1 cellular context compared by ENCODE assay signal in genomic region chr4:992297-993110, GRCh38.
TF ChIP-seq lines count a peak whose summit lies in the region.

No MANE protein-coding gene starts in this region.

TF ChIP-seq in HepG2, 621 proteins besides CTCF, POLR2A, EP300 and RAD21 (continued from another document and continues in another):
- TF ChIP-seq, protein P1, sequence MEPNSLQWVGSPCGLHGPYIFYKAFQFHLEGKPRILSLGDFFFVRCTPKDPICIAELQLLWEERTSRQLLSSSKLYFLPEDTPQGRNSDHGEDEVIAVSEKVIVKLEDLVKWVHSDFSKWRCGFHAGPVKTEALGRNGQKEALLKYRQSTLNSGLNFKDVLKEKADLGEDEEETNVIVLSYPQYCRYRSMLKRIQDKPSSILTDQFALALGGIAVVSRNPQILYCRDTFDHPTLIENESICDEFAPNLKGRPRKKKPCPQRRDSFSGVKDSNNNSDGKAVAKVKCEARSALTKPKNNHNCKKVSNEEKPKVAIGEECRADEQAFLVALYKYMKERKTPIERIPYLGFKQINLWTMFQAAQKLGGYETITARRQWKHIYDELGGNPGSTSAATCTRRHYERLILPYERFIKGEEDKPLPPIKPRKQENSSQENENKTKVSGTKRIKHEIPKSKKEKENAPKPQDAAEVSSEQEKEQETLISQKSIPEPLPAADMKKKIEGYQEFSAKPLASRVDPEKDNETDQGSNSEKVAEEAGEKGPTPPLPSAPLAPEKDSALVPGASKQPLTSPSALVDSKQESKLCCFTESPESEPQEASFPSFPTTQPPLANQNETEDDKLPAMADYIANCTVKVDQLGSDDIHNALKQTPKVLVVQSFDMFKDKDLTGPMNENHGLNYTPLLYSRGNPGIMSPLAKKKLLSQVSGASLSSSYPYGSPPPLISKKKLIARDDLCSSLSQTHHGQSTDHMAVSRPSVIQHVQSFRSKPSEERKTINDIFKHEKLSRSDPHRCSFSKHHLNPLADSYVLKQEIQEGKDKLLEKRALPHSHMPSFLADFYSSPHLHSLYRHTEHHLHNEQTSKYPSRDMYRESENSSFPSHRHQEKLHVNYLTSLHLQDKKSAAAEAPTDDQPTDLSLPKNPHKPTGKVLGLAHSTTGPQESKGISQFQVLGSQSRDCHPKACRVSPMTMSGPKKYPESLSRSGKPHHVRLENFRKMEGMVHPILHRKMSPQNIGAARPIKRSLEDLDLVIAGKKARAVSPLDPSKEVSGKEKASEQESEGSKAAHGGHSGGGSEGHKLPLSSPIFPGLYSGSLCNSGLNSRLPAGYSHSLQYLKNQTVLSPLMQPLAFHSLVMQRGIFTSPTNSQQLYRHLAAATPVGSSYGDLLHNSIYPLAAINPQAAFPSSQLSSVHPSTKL (CRISPR knock-in tag; IDR thresholded peaks at IDR 0.05): peak; percentile 92
- TF ChIP-seq NR2C2 (CRISPR knock-in tag; IDR thresholded peaks at IDR 0.05; ENCODE audit: borderline replicate concordance) (peak; percentile 85), ZNF83 (CRISPR knock-in tag; IDR thresholded peaks at IDR 0.05; ENCODE audit: borderline replicate concordance) (0 out of 2 replicates have a peak, but pooled peaks have one; percentile 47), POLR2G (IDR thresholded peaks at IDR 0.05; ENCODE audit: low read depth, low read length) (peak; percentile 86), POGZ (CRISPR knock-in tag; IDR thresholded peaks at IDR 0.05) (peak; percentile 57), ZNF607 (CRISPR knock-in tag; IDR thresholded peaks at IDR 0.05; ENCODE audit: borderline replicate concordance) (peak; percentile 86), THAP11 (CRISPR knock-in tag; IDR thresholded peaks at IDR 0.05) (peak; percentile 81), ZNF292 (CRISPR knock-in tag; IDR thresholded peaks at IDR 0.05; ENCODE audit: borderline replicate concordance, low read depth) (peak; percentile 60; the same call in 1 of the 2 replicates), SRSF1 (optimal IDR thresholded peaks at IDR 0.05; ENCODE audit: low read depth, low read length) (peak; percentile 55), FOSL2 (CRISPR knock-in tag; IDR thresholded peaks at IDR 0.05) (peak; percentile 83), SIN3B (IDR thresholded peaks at IDR 0.05; ENCODE audit: low read length) (0 out of 2 replicates have a peak, but pooled peaks have one; percentile 33), ZNF350 (CRISPR knock-in tag; IDR thresholded peaks at IDR 0.05; ENCODE audit: borderline replicate concordance, low read depth) (peak; percentile 85), TFAP4 (IDR thresholded peaks at IDR 0.05; ENCODE audit: borderline replicate concordance, low read depth) (peak; percentile 76; the same call in 1 of the 2 replicates), SMAD9 (CRISPR knock-in tag; IDR thresholded peaks at IDR 0.05) (peak; percentile 61; the same call in 1 of the 2 replicates), DNMT1 (CRISPR knock-in tag; IDR thresholded peaks at IDR 0.05) (0 out of 2 replicates have a peak, but pooled peaks have one; percentile 33), ZNF670 (CRISPR knock-in tag; IDR thresholded peaks at IDR 0.05; ENCODE audit: borderline replicate concordance) (peak; percentile 83; the same call in 1 of the 2 replicates), ZMYM2 (CRISPR knock-in tag; IDR thresholded peaks at IDR 0.05) (peak; percentile 56; the same call in 1 of the 2 replicates), ZNF564 (CRISPR knock-in tag; IDR thresholded peaks at IDR 0.05) (0 out of 2 replicates have a peak, but pooled peaks have one; percentile 46), ZNF121 (CRISPR knock-in tag; IDR thresholded peaks at IDR 0.05) (peak; percentile 89), TGIF2 (CRISPR knock-in tag; IDR thresholded peaks at IDR 0.05) (peak; percentile 71; the same call in 1 of the 2 replicates), TAF15 (IDR thresholded peaks at IDR 0.05; ENCODE audit: low read depth, low read length, poor library complexity, severe bottlenecking) (peak; percentile 1), ZNF713 (CRISPR knock-in tag; IDR thresholded peaks at IDR 0.05) (0 out of 2 replicates have a peak, but pooled peaks have one; percentile 44), YEATS2 (CRISPR knock-in tag; IDR thresholded peaks at IDR 0.05; ENCODE audit: borderline replicate concordance) (peak; percentile 82), FLYWCH1 (CRISPR knock-in tag; IDR thresholded peaks at IDR 0.05) (no peak), SKI (IDR thresholded peaks at IDR 0.05; ENCODE audit: partially characterized antibody) (peak; percentile 72), MNT (IDR thresholded peaks at IDR 0.05) (peak; percentile 85), ARNT2 (CRISPR knock-in tag; IDR thresholded peaks at IDR 0.05; ENCODE audit: low read depth) (peak; percentile 22; the same call in 1 of the 2 replicates), ZBTB21 (CRISPR knock-in tag; IDR thresholded peaks at IDR 0.05) (0 out of 2 replicates have a peak, but pooled peaks have one; percentile 9), GZF1 (CRISPR knock-in tag; IDR thresholded peaks at IDR 0.05) (peak; percentile 48; the same call in 1 of the 2 replicates), RXRB (CRISPR knock-in tag; IDR thresholded peaks at IDR 0.05; ENCODE audit: borderline replicate concordance) (peak; percentile 93), MLLT10 (CRISPR knock-in tag; IDR thresholded peaks at IDR 0.05) (no peak), GTF2F1 (IDR thresholded peaks at IDR 0.05; ENCODE audit: low read length) (0 out of 2 replicates have a peak, but pooled peaks have one; percentile 75), ARNTL (CRISPR knock-in tag; IDR thresholded peaks at IDR 0.05) (peak; percentile 92), KDM3A (CRISPR knock-in tag; IDR thresholded peaks at IDR 0.05; ENCODE audit: low read depth) (0 out of 2 replicates have a peak, but pooled peaks have one; percentile 42), ZNF205 (CRISPR knock-in tag; IDR thresholded peaks at IDR 0.05) (peak; percentile 76; the same call in 1 of the 2 replicates), DZIP1 (CRISPR knock-in tag; IDR thresholded peaks at IDR 0.05) (no peak), ARID2 (CRISPR knock-in tag; IDR thresholded peaks at IDR 0.05; ENCODE audit: borderline replicate concordance) (no peak), RAD51 (IDR thresholded peaks at IDR 0.05; ENCODE audit: borderline replicate concordance) (peak; percentile 84), PITX1 (CRISPR knock-in tag; IDR thresholded peaks at IDR 0.05) (peak; percentile 92), CC2D1A (CRISPR knock-in tag; IDR thresholded peaks at IDR 0.05) (no peak), PHF20 (CRISPR knock-in tag; IDR thresholded peaks at IDR 0.05) (peak; percentile 71; the same call in 1 of the 2 replicates), MEIS2 (CRISPR knock-in tag; IDR thresholded peaks at IDR 0.05) (peak; percentile 83), ELF4 (CRISPR knock-in tag; IDR thresholded peaks at IDR 0.05; ENCODE audit: borderline replicate concordance) (0 out of 2 replicates have a peak, but pooled peaks have one; percentile 28), SALL2 (CRISPR knock-in tag; IDR thresholded peaks at IDR 0.05) (peak; percentile 27), MAFK (conservative IDR thresholded peaks at IDR 0.05 in 1 of 2, IDR thresholded peaks at IDR 0.05 in 1 of 2; ENCODE audit: low read length in 2 of 2) (no peak), MAX (IDR thresholded peaks at IDR 0.05) (no peak), FOXA3 (CRISPR knock-in tag; IDR thresholded peaks at IDR 0.05) (peak; percentile 88), IKZF5 (CRISPR knock-in tag; IDR thresholded peaks at IDR 0.05) (peak; percentile 87), FOXA1 (IDR thresholded peaks at IDR 0.05) (no peak), FOXA1 (CRISPR knock-in tag; IDR thresholded peaks at IDR 0.05) (peak; percentile 61; the same call in 1 of the 2 replicates), SRY (CRISPR knock-in tag; IDR thresholded peaks at IDR 0.05) (peak; percentile 61; the same call in 1 of the 2 replicates), ZBTB1 (CRISPR knock-in tag; IDR thresholded peaks at IDR 0.05; ENCODE audit: borderline replicate concordance) (no peak), ZNF282 (IDR thresholded peaks at IDR 0.05; ENCODE audit: partially characterized antibody) (no peak), ADNP (CRISPR knock-in tag; IDR thresholded peaks at IDR 0.05) (no peak), PHF8 (CRISPR knock-in tag; IDR thresholded peaks at IDR 0.05) (peak; percentile 48; the same call in 1 of the 2 replicates), NFYC (CRISPR knock-in tag; IDR thresholded peaks at IDR 0.05) (peak; percentile 39; the same call in 1 of the 2 replicates), ZNF530 (CRISPR knock-in tag; IDR thresholded peaks at IDR 0.05; ENCODE audit: low read depth) (peak; percentile 42; the same call in 1 of the 2 replicates)
- TF ChIP-seq, protein P2, sequence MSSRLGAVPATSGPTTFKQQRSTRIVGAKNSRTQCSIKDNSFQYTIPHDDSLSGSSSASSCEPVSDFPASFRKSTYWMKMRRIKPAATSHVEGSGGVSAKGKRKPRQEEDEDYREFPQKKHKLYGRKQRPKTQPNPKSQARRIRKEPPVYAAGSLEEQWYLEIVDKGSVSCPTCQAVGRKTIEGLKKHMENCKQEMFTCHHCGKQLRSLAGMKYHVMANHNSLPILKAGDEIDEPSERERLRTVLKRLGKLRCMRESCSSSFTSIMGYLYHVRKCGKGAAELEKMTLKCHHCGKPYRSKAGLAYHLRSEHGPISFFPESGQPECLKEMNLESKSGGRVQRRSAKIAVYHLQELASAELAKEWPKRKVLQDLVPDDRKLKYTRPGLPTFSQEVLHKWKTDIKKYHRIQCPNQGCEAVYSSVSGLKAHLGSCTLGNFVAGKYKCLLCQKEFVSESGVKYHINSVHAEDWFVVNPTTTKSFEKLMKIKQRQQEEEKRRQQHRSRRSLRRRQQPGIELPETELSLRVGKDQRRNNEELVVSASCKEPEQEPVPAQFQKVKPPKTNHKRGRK (CRISPR knock-in tag; IDR thresholded peaks at IDR 0.05): no peak
- TF ChIP-seq, protein P3, sequence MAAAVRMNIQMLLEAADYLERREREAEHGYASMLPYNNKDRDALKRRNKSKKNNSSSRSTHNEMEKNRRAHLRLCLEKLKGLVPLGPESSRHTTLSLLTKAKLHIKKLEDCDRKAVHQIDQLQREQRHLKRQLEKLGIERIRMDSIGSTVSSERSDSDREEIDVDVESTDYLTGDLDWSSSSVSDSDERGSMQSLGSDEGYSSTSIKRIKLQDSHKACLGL (CRISPR knock-in tag; IDR thresholded peaks at IDR 0.05): peak; percentile 20; the same call in 1 of the 2 replicates
- TF ChIP-seq, protein P4, sequence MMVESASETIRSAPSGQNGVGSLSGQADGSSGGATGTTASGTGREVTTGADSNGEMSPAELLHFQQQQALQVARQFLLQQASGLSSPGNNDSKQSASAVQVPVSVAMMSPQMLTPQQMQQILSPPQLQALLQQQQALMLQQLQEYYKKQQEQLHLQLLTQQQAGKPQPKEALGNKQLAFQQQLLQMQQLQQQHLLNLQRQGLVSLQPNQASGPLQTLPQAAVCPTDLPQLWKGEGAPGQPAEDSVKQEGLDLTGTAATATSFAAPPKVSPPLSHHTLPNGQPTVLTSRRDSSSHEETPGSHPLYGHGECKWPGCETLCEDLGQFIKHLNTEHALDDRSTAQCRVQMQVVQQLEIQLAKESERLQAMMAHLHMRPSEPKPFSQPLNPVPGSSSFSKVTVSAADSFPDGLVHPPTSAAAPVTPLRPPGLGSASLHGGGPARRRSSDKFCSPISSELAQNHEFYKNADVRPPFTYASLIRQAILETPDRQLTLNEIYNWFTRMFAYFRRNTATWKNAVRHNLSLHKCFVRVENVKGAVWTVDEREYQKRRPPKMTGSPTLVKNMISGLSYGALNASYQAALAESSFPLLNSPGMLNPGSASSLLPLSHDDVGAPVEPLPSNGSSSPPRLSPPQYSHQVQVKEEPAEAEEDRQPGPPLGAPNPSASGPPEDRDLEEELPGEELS (CRISPR knock-in tag; IDR thresholded peaks at IDR 0.05): peak; percentile 88
